In the genomic region with DNA sequence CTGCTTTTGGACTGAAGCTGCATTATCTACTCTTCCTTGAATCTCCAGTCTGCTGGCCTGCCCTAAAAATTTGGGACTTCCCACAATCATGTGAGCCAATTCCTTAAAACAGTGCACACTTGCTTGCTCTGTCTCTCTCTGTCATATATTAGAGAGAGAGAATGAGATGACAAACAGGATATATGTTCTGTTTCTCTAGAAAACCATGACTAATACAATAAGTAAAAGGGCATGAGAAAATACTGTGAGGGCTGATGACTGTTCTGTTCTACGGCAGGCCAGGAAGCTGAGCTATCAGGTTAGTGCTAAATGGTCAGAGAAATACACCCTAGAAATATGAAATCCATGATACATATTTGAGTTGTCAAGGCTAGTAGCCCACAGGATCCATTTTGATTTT, we compare ENCODE assay signal across 16 cellular contexts.
DNase-seq lines count a peak whose midpoint lies in the region; ATAC-seq, FAIRE-seq and TF ChIP-seq lines count a peak whose summit lies in the region.
"Had no signal": no experiment of that assay in that cellular context is flagged by ENCODE, and none has a peak within 500 bp of the region (broad histone marks: within the 10 kb centered on the region; RNA-seq: fewer than 3 reads in every experiment).

No MANE protein-coding gene starts in this region.

- H3K27ac Mint-ChIP-seq in neural progenitor cell: no peak overlapping the region
- H3K27ac Mint-ChIP-seq: activated naive CD8-positive, alpha-beta T cell treated with anti-CD3 and anti-CD28 coated beads, Interleukin-2, amount 50 U/mL, for 24 hours; activated T-helper 2 cell treated with anti-CD3 and anti-CD28 coated beads, Interferon-gamma antibody, Interleukin-2, Interleukin-4, amounts not matched to agents 10 μg/mL and 5 μg/mL and 100 μg/mL, durations not matched to agents 14 hours and 24 hours and 36 hours had no signal

- FAIRE-seq in frontal cortex (lab: Jason Lieb, UNC): no peak
- FAIRE-seq: kidney had no signal

- no peaks in the 10 kb centered on the region for H3K4me1 ChIP-seq in neural progenitor cell
- H3K4me1 ChIP-seq: prostate gland had no signal

- H3K4me1 Mint-ChIP-seq in neural progenitor cell: no peaks in the 10 kb centered on the region

- no peak overlapping the region for H3K4me3 ChIP-seq in neural progenitor cell
- H3K4me3 ChIP-seq: prostate gland, thoracic aorta had no signal

- peak; percentile 86 for ATAC-seq in esophagus mucosa
- ATAC-seq: activated naive CD8-positive, alpha-beta T cell treated with anti-CD3 and anti-CD28 coated beads, Interleukin-2, amount 50 U/mL, for 24 hours had no signal

- H3K27me3 Mint-ChIP-seq in neural progenitor cell (ENCODE audit: insufficient read depth, low read depth): peaks cover 3% of the 10 kb centered on the region
- H3K27me3 Mint-ChIP-seq: activated naive CD8-positive, alpha-beta T cell treated with anti-CD3 and anti-CD28 coated beads, Interleukin-2, amount 50 U/mL, for 24 hours had no signal

- no peaks in the 10 kb centered on the region for H3K79me2 ChIP-seq in neural progenitor cell (ENCODE audit: low read depth)

- H3F3A ChIP-seq in neural progenitor cell (ENCODE audit: low read depth): no peaks in the 10 kb centered on the region

- TF ChIP-seq CTCF in neural progenitor cell (IDR thresholded peaks at IDR 0.05): no peak

- H3K27me3 ChIP-seq in neural progenitor cell: no peaks in the 10 kb centered on the region

- H3K9ac ChIP-seq in neural progenitor cell: no peak overlapping the region

- H3K36me3 ChIP-seq in neural progenitor cell: no peaks in the 10 kb centered on the region
- H3K36me3 ChIP-seq: prostate gland, thoracic aorta had no signal

- H3K4me2 ChIP-seq in neural progenitor cell: no peak overlapping the region

- no peaks in the 10 kb centered on the region for H4K20me1 ChIP-seq in neural progenitor cell (ENCODE audit: low read depth)

- H3K4me3 Mint-ChIP-seq in neural progenitor cell: no peak overlapping the region
- H3K4me3 Mint-ChIP-seq: activated naive CD8-positive, alpha-beta T cell treated with anti-CD3 and anti-CD28 coated beads, Interleukin-2, amount 50 U/mL, for 24 hours; nephron had no signal

- H3K36me3 Mint-ChIP-seq in neural progenitor cell: no peaks in the 10 kb centered on the region

- peaks cover 3% of the 10 kb centered on the region for H3K9me3 Mint-ChIP-seq in neural progenitor cell

- no peak overlapping the region for H3K27ac ChIP-seq in neural progenitor cell
- H3K27ac ChIP-seq: 22Rv1, prostate gland, thoracic aorta had no signal

- DNase-seq in DMS53 (lab: John Stamatoyannopoulos, UW) (peak; percentile 9), DMS53 treated with DMSO at 0.1 percent for 48 hours (lab: John Stamatoyannopoulos, UW; ENCODE audit: unreplicated experiment) (no peak), RPMI7951 (ENCODE audit: low read depth) (peak; percentile 37), pulmonary artery endothelial cell (ENCODE audit: low read depth, low spot score) (peak; percentile 70), frontal cortex (ENCODE audit: low spot score in 2 of 2) (no peak), neural progenitor cell (ENCODE audit: low spot score) (no peak), NCI-H524 treated with DMSO at 0.1 percent for 48 hours (lab: John Stamatoyannopoulos, UW) (no peak)
- DNase-seq: activated naive CD8-positive, alpha-beta T cell treated with anti-CD3 and anti-CD28 coated beads, Interleukin-2, amount 50 U/mL, for 24 hours; DMS79 had no signal

- no peak overlapping the region for H2AFZ ChIP-seq in neural progenitor cell (replicated peaks)

- H3K9me3 ChIP-seq in neural progenitor cell (ENCODE audit: low read depth): no peaks in the 10 kb centered on the region
- H3K9me3 ChIP-seq: prostate gland, thoracic aorta had no signal

Comparison
In these comparisons a context has a peak if more than half of its experiments do, and no peak if none do; other contexts are left out.
1. DNase-seq: peak in DMS53 (single experiment), RPMI7951 (single experiment) and pulmonary artery endothelial cell (single experiment); none in DMS53 treated with DMSO at 0.1 percent for 48 hours (single experiment), frontal cortex (0 of 2), neural progenitor cell (single experiment) and NCI-H524 treated with DMSO at 0.1 percent for 48 hours (single experiment).